16 cellular contexts compared by ENCODE assay signal in genomic region chr6:107821591-107821990, GRCh38. TPM values are rescaled to one million over a fixed set of nuclear protein-coding genes. Genes with fewer than 3 reads are reported as not detected.
DNase-seq lines count a peak whose midpoint lies in the region; ATAC-seq and TF ChIP-seq lines count a peak whose summit lies in the region.
"Had no signal": no experiment of that assay in that cellular context is flagged by ENCODE, and none has a peak within 500 bp of the region (broad histone marks: within the 10 kb centered on the region; RNA-seq: fewer than 3 reads in every experiment).

No MANE protein-coding gene starts in this region.

- no peaks in the 10 kb centered on the region for H4K20me1 ChIP-seq in mammary epithelial cell (ENCODE audit: insufficient read depth, low read length)

- peaks cover 32% of the 10 kb centered on the region for H3K4me1 Mint-ChIP-seq in MCF 10A (ENCODE audit: insufficient read depth, unreplicated experiment)
- H3K4me1 Mint-ChIP-seq in activated CD4-positive, alpha-beta memory T cell treated with anti-CD3 and anti-CD28 coated beads for 36 hours (ENCODE audit: low read depth) = peaks cover 76% of the 10 kb centered on the region
- peaks cover 81% of the 10 kb centered on the region for H3K4me1 Mint-ChIP-seq in stimulated activated naive CD8-positive, alpha-beta T cell treated with anti-CD3 and anti-CD28 coated beads, Interleukin-15, amount 100 ng/mL, for 72 hours

- no peak overlapping the region for H3K27ac ChIP-seq in mammary epithelial cell (ENCODE audit: insufficient read depth, low read depth, low read length)
- H3K27ac ChIP-seq in esophagus muscularis mucosa (replicated peaks in 1 of 4) = no peak overlapping the region
- H3K27ac ChIP-seq: cardiac muscle cell, SK-N-MC, uterus had no signal

- no peak overlapping the region for H3K4me2 ChIP-seq in mammary epithelial cell (ENCODE audit: insufficient read depth, low read depth, low read length)

- H3K4me3 Mint-ChIP-seq in MCF 10A (ENCODE audit: unreplicated experiment) = peak overlapping the region; percentile 69
- peak overlapping the region; percentile 82 for H3K4me3 Mint-ChIP-seq in activated CD4-positive, alpha-beta memory T cell treated with anti-CD3 and anti-CD28 coated beads for 36 hours
- H3K4me3 Mint-ChIP-seq in stimulated activated naive CD8-positive, alpha-beta T cell treated with anti-CD3 and anti-CD28 coated beads, Interleukin-15, amount 100 ng/mL, for 72 hours = peak overlapping the region; percentile 92 to 95
- H3K4me3 Mint-ChIP-seq: WTC11 had no signal

- no peak for ATAC-seq in stimulated activated naive CD8-positive, alpha-beta T cell treated with anti-CD3 and anti-CD28 coated beads, Interleukin-15, amount 100 ng/mL, for 72 hours
- no peak for ATAC-seq in GM19397 (IDR thresholded peaks at IDR 0.05; ENCODE audit: unreplicated experiment)
- ATAC-seq: WTC11 had no signal

- WGBS in mammary epithelial cell (ENCODE audit: low coverage, missing lambda C conversion rate) = 94% methylated on average over 5 of the region's 5 CpGs
- WGBS in esophagus muscularis mucosa = 87% methylated on average over 5 of the region's 5 CpGs

- no peak overlapping the region for H3K4me3 ChIP-seq in mammary epithelial cell (replicated peaks in 1 of 3; ENCODE audit: insufficient read depth in 1 of 3, low read depth in 2 of 3, low read length in 3 of 3)
- no peak overlapping the region for H3K4me3 ChIP-seq in esophagus muscularis mucosa
- H3K4me3 ChIP-seq: cardiac muscle cell had no signal

- TF ChIP-seq EP300 in esophagus muscularis mucosa (IDR thresholded peaks at IDR 0.05) = no peak

- CTCF ChIA-PET in MCF 10A (lab: Yijun Ruan, JAX) = interaction anchor here (5.3 kb wide), 1 partner anchor 26 kb away, joined by 32 read pairs; no protein-coding TSS in a partner anchor
- CTCF ChIA-PET in mammary epithelial cell (lab: Charles Lee; ENCODE audit: low non-redundant PET) = no interaction called here
- CTCF ChIA-PET in activated CD4-positive, alpha-beta memory T cell treated with anti-CD3 and anti-CD28 coated beads for 36 hours (lab: Charles Lee) = interaction anchor here (0.7 to 4.4 kb wide), 4 partner anchors 26 to 94 kb away, joined by 3 to 55 read pairs (median 10); no protein-coding TSS in a partner anchor

- no peak for TF ChIP-seq POLR2A in esophagus muscularis mucosa (IDR thresholded peaks at IDR 0.05; ENCODE audit: low read depth)

- peaks cover 31% of the 10 kb centered on the region for H3K4me1 ChIP-seq in mammary epithelial cell (ENCODE audit: insufficient read depth, low read length)
- H3K4me1 ChIP-seq in esophagus muscularis mucosa = peaks cover 0 to 18% (median 14%) of the 10 kb centered on the region in 4 donors
- H3K4me1 ChIP-seq: uterus had no signal

- H3K27me3 Mint-ChIP-seq in MCF 10A (ENCODE audit: insufficient read depth, unreplicated experiment) = no peaks in the 10 kb centered on the region
- no peaks in the 10 kb centered on the region for H3K27me3 Mint-ChIP-seq in activated CD4-positive, alpha-beta memory T cell treated with anti-CD3 and anti-CD28 coated beads for 36 hours
- H3K27me3 Mint-ChIP-seq in stimulated activated naive CD8-positive, alpha-beta T cell treated with anti-CD3 and anti-CD28 coated beads, Interleukin-15, amount 100 ng/mL, for 72 hours = no peaks in the 10 kb centered on the region

- H3K79me2 ChIP-seq in mammary epithelial cell (ENCODE audit: insufficient read depth, low read length) = no peaks in the 10 kb centered on the region

- no peaks in the 10 kb centered on the region for H3K9me3 ChIP-seq in mammary epithelial cell (replicated peaks; ENCODE audit: insufficient read depth, low read length)
- H3K9me3 ChIP-seq in esophagus muscularis mucosa = no peaks in the 10 kb centered on the region
- H3K9me3 ChIP-seq: uterus had no signal

- H3K9me3 Mint-ChIP-seq in MCF 10A (ENCODE audit: unreplicated experiment) = no peaks in the 10 kb centered on the region
- no peaks in the 10 kb centered on the region for H3K9me3 Mint-ChIP-seq in activated CD4-positive, alpha-beta memory T cell treated with anti-CD3 and anti-CD28 coated beads for 36 hours
- no peaks in the 10 kb centered on the region for H3K9me3 Mint-ChIP-seq in stimulated activated naive CD8-positive, alpha-beta T cell treated with anti-CD3 and anti-CD28 coated beads, Interleukin-15, amount 100 ng/mL, for 72 hours
- H3K9me3 Mint-ChIP-seq: WTC11 had no signal

- H3K36me3 Mint-ChIP-seq in MCF 10A (ENCODE audit: insufficient read depth, unreplicated experiment) = no peaks in the 10 kb centered on the region
- no peaks in the 10 kb centered on the region for H3K36me3 Mint-ChIP-seq in activated CD4-positive, alpha-beta memory T cell treated with anti-CD3 and anti-CD28 coated beads for 36 hours
- H3K36me3 Mint-ChIP-seq: WTC11 had no signal

- dilution Hi-C loops in mammary epithelial cell (cut with HindIII; ENCODE audit: low sequenced_read_pairs) = no loop called here

- no peak overlapping the region for H3K27ac Mint-ChIP-seq in MCF 10A (ENCODE audit: low read depth, unreplicated experiment)
- peak overlapping the region; percentile 95 for H3K27ac Mint-ChIP-seq in activated CD4-positive, alpha-beta memory T cell treated with anti-CD3 and anti-CD28 coated beads for 36 hours
- H3K27ac Mint-ChIP-seq in stimulated activated naive CD8-positive, alpha-beta T cell treated with anti-CD3 and anti-CD28 coated beads, Interleukin-15, amount 100 ng/mL, for 72 hours = peak overlapping the region; percentile 93 to 100
- H3K27ac Mint-ChIP-seq: WTC11 had no signal

- H3K9ac ChIP-seq in mammary epithelial cell (ENCODE audit: insufficient read depth, low read length) = no peak overlapping the region

- in situ Hi-C loops in mammary epithelial cell (cut with MboI; ENCODE audit: low sequenced_read_pairs in 2 of 2) = no loop called here

- H3K27me3 ChIP-seq in mammary epithelial cell (ENCODE audit: insufficient read depth, low read length) = no peaks in the 10 kb centered on the region
- H3K27me3 ChIP-seq in esophagus muscularis mucosa = peaks cover 0 to 8% (median 0%) of the 10 kb centered on the region in 4 donors
- H3K27me3 ChIP-seq: cardiac muscle cell, uterus had no signal

- H3K36me3 ChIP-seq in mammary epithelial cell (ENCODE audit: insufficient read depth, low read length) (no peaks in the 10 kb centered on the region), esophagus muscularis mucosa (no peaks in the 10 kb centered on the region)
- H3K36me3 ChIP-seq: cardiac muscle cell, uterus had no signal

- no peak overlapping the region for H2AFZ ChIP-seq in mammary epithelial cell (ENCODE audit: low read depth, low read length)

- no peak for TF ChIP-seq CTCF in MCF 10A (IDR thresholded peaks at IDR 0.05; ENCODE audit: unreplicated experiment)
- TF ChIP-seq CTCF in mammary epithelial cell (conservative IDR thresholded peaks at IDR 0.05 in 1 of 2, IDR thresholded peaks at IDR 0.05 in 1 of 2; ENCODE audit: extremely low read depth in 1 of 2, insufficient read depth in 1 of 2, low read depth in 1 of 2, low read length in 2 of 2) = no peak
- TF ChIP-seq CTCF in esophagus muscularis mucosa (IDR thresholded peaks at IDR 0.05) = no peak

- DNase-seq in MCF 10A (ENCODE audit: unreplicated experiment) = no peak
- DNase-seq in mammary epithelial cell = no peak
- no peak for DNase-seq in activated CD4-positive, alpha-beta memory T cell treated with anti-CD3 and anti-CD28 coated beads for 36 hours
- DNase-seq in esophagus muscularis mucosa (ENCODE audit: extremely low spot score) = peak; percentile 91
- DNase-seq in stimulated activated naive CD8-positive, alpha-beta T cell treated with anti-CD3 and anti-CD28 coated beads, Interleukin-15, amount 100 ng/mL, for 72 hours = no peak
- no peak for DNase-seq in DMS 273 (lab: John Stamatoyannopoulos, UW; ENCODE audit: unreplicated experiment)
- no peak for DNase-seq in occipital lobe (lab: John Stamatoyannopoulos, UW)
- DNase-seq: glutamatergic neuron, retina, uterus had no signal

- BruUV-seq in MCF 10A (replicated peaks; lab: Mats Ljungman, UMichigan) (no TSS peak), mammary epithelial cell (replicated peaks; lab: Mats Ljungman, UMichigan) (no TSS peak)

- POLR2A ChIA-PET in MCF 10A (lab: Yijun Ruan, JAX) = interaction anchor here (1.0 to 2.5 kb wide), 5 partner anchors 10 to 71 kb away, joined by 3 to 6 read pairs (median 4); no protein-coding TSS in a partner anchor
- POLR2A ChIA-PET in activated CD4-positive, alpha-beta memory T cell treated with anti-CD3 and anti-CD28 coated beads for 36 hours (lab: Charles Lee) = interaction anchor here (1.2 kb wide), 1 partner anchor 94 kb away, joined by 4 read pairs; no protein-coding TSS in a partner anchor

- intact Hi-C loops in MCF 10A (cut with micrococcal nuclease) (no loop called here), mammary epithelial cell (cut with micrococcal nuclease) (loop anchor here (2.0 kb wide), 1 partner anchor 21 kb away; no protein-coding TSS in a partner anchor), esophagus muscularis mucosa (cut with DNase I) (no loop called here)
- intact Hi-C loops in activated CD4-positive, alpha-beta memory T cell treated with anti-CD3 and anti-CD28 coated beads for 36 hours (cut with micrococcal nuclease) = loop anchor here (5.0 to 10.0 kb wide), 2 partner anchors 1309 to 1563 kb away; partner anchors contain the start of gene CD164

RNA-seq across cellular contexts. Expression of gene SCML4, which starts 2.5 kb away (rescaled TPM):
- not detected in 2 replicates for total RNA-seq in MCF 10A (2022)
- total RNA-seq in mammary epithelial cell = not detected
- not detected for polyA plus RNA-seq in mammary epithelial cell
- not detected for polyA minus RNA-seq in mammary epithelial cell
- total RNA-seq in activated CD4-positive, alpha-beta memory T cell treated with anti-CD3 and anti-CD28 coated beads for 36 hours = 1 to 10 TPM; 3.8 to 4.3 TPM
- 1 to 10 TPM in 1 of 4 donors, under 1 TPM in 3; 0.32 to 1.2 (median 0.38) TPM for total RNA-seq in esophagus muscularis mucosa
- 0.16 TPM for total RNA-seq in occipital lobe
- total RNA-seq: cardiac muscle cell, kidney epithelial cell, WTC11 had no signal
- polyA plus RNA-seq: BJ, cardiac muscle cell had no signal

Comparison
In these comparisons a context has a peak if more than half of its experiments do, and no peak if none do; other contexts are left out.
1. intact Hi-C loops: an anchor here in mammary epithelial cell (2.0 kb wide) and activated CD4-positive, alpha-beta memory T cell treated with anti-CD3 and anti-CD28 coated beads for 36 hours (5.0 to 10.0 kb wide); none called in MCF 10A and esophagus muscularis mucosa.